Comparison of ENCODE assay signal across 14 cellular contexts in the genomic region with DNA sequence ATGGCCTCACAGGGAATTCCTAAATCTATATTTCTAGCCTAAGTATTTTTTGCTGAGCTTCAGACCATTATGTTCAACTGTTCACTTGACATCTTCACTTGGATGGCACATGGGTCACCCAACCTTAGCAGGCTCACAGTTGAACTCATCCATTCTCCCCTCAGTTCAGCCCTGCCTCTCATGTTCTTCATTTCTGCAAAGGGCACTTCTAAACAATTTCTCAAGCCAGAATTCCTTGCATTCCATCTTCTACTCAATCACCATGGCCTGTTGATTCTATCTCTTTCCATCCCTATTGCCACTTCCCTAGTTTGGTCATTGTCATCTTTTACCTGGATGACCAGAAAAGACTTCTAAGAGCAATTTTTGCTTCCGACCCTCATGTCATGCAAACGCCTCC. TPM values are rescaled to one million over a fixed set of nuclear protein-coding genes. Genes with fewer than 3 reads are reported as not detected.
DNase-seq lines count a peak whose midpoint lies in the region; ATAC-seq and TF ChIP-seq lines count a peak whose summit lies in the region.
"Had no signal": no experiment of that assay in that cellular context is flagged by ENCODE, and none has a peak within 500 bp of the region (broad histone marks: within the 10 kb centered on the region; RNA-seq: fewer than 3 reads in every experiment).

No MANE protein-coding gene starts in this region.

- no peak overlapping the region for H2AFZ ChIP-seq in smooth muscle cell (ENCODE audit: low read depth)

- H3K27ac ChIP-seq in gastroesophageal sphincter = peak overlapping the region; percentile 76 to 89 (median 88)
- H3K27ac ChIP-seq in smooth muscle cell (ENCODE audit: low read depth) = peak overlapping the region; percentile 92

- H3K27me3 Mint-ChIP-seq in T-helper 2 cell treated with Interferon-gamma antibody and Interleukin-4, amounts not matched to agents 5 μg/mL and 100 μg/mL, for 36 hours (ENCODE audit: low read depth) = no peaks in the 10 kb centered on the region
- H3K27me3 Mint-ChIP-seq: central memory CD8-positive, alpha-beta T cell; memory B cell had no signal

- H3K9ac ChIP-seq in smooth muscle cell (ENCODE audit: low read depth) = no peak overlapping the region

- H4K20me1 ChIP-seq in smooth muscle cell (ENCODE audit: low read depth) = no peaks in the 10 kb centered on the region

- H3K4me2 ChIP-seq in smooth muscle cell = peak overlapping the region; percentile 52

- DNase-seq in ELF-1 (ENCODE audit: low read depth, low spot score) (peak; percentile 19), RPMI7951 (ENCODE audit: low read depth) (peak; percentile 12), smooth muscle cell (lab: John Stamatoyannopoulos, UW; ENCODE audit: unreplicated experiment) (no peak), COLO829 (ENCODE audit: low spot score) (no peak), C1 segment of cervical spinal cord (lab: John Stamatoyannopoulos, UW) (no peak)
- no peak for DNase-seq in T-helper 2 cell treated with Interferon-gamma antibody and Interleukin-4, amounts not matched to agents 5 μg/mL and 100 μg/mL, for 36 hours (ENCODE audit: low spot score)
- no peak for DNase-seq in effector CD4-positive, alpha-beta T cell
- DNase-seq: activated T-cell treated with anti-CD3 and anti-CD28 coated beads for 4 hours, COR-L47, foreskin melanocyte, NCI-H187 had no signal

- no peaks in the 10 kb centered on the region for H3K9me3 Mint-ChIP-seq in T-helper 2 cell treated with Interferon-gamma antibody and Interleukin-4, amounts not matched to agents 5 μg/mL and 100 μg/mL, for 36 hours
- H3K9me3 Mint-ChIP-seq: central memory CD8-positive, alpha-beta T cell; memory B cell had no signal

- H3K4me1 Mint-ChIP-seq in T-helper 2 cell treated with Interferon-gamma antibody and Interleukin-4, amounts not matched to agents 5 μg/mL and 100 μg/mL, for 36 hours (ENCODE audit: low read depth) = peaks cover 9% of the 10 kb centered on the region
- H3K4me1 Mint-ChIP-seq: central memory CD8-positive, alpha-beta T cell had no signal

- 71 to 83% methylated on average over 2 of the region's 2 CpGs for WGBS in gastroesophageal sphincter (ENCODE audit: low coverage in 1 of 2), 2 donors
- WGBS in smooth muscle cell (ENCODE audit: low lambda C conversion rate) = 73% methylated on average over 2 of the region's 2 CpGs

- H3K36me3 ChIP-seq in gastroesophageal sphincter = no peaks in the 10 kb centered on the region
- no peaks in the 10 kb centered on the region for H3K36me3 ChIP-seq in smooth muscle cell (ENCODE audit: low read depth)

- no peaks in the 10 kb centered on the region for H3K79me2 ChIP-seq in smooth muscle cell (ENCODE audit: low read depth)

- no peak for TF ChIP-seq EP300 in gastroesophageal sphincter (IDR thresholded peaks at IDR 0.05)

- TF ChIP-seq POLR2A in gastroesophageal sphincter (IDR thresholded peaks at IDR 0.05) = no peak

- H3K27me3 ChIP-seq in gastroesophageal sphincter (no peaks in the 10 kb centered on the region), smooth muscle cell (ENCODE audit: low read depth) (no peaks in the 10 kb centered on the region)

- H3K36me3 Mint-ChIP-seq in T-helper 2 cell treated with Interferon-gamma antibody and Interleukin-4, amounts not matched to agents 5 μg/mL and 100 μg/mL, for 36 hours (ENCODE audit: low read depth) = no peaks in the 10 kb centered on the region
- H3K36me3 Mint-ChIP-seq: memory B cell had no signal

- no peak overlapping the region for H3K4me3 ChIP-seq in gastroesophageal sphincter
- no peak overlapping the region for H3K4me3 ChIP-seq in smooth muscle cell

- no peak for ATAC-seq in gastroesophageal sphincter

- peaks cover 21% of the 10 kb centered on the region for H3F3A ChIP-seq in smooth muscle cell (ENCODE audit: low read depth)

- H3K4me1 ChIP-seq in gastroesophageal sphincter (peaks cover 17 to 38% (median 21%) of the 10 kb centered on the region in 3 donors), smooth muscle cell (ENCODE audit: low read depth) (peaks cover 22% of the 10 kb centered on the region)

- no peak overlapping the region for H3K27ac Mint-ChIP-seq in T-helper 2 cell treated with Interferon-gamma antibody and Interleukin-4, amounts not matched to agents 5 μg/mL and 100 μg/mL, for 36 hours
- H3K27ac Mint-ChIP-seq: memory B cell had no signal

- H3K4me3 Mint-ChIP-seq in T-helper 2 cell treated with Interferon-gamma antibody and Interleukin-4, amounts not matched to agents 5 μg/mL and 100 μg/mL, for 36 hours = no peak overlapping the region
- H3K4me3 Mint-ChIP-seq: central memory CD8-positive, alpha-beta T cell; memory B cell had no signal

- TF ChIP-seq CTCF in gastroesophageal sphincter (IDR thresholded peaks at IDR 0.05) = no peak
- TF ChIP-seq CTCF in smooth muscle cell (IDR thresholded peaks at IDR 0.05; ENCODE audit: borderline replicate concordance, insufficient read depth, poor library complexity, severe bottlenecking) = no peak

- H3K9me3 ChIP-seq in gastroesophageal sphincter = no peaks in the 10 kb centered on the region
- H3K9me3 ChIP-seq in smooth muscle cell (replicated peaks; ENCODE audit: low read depth) = no peaks in the 10 kb centered on the region

RNA-seq across cellular contexts. Expression of gene RGS3, which starts 7.3 kb away (rescaled TPM):
- total RNA-seq in RPMI7951 (2014; rRNA removed; shearing (Covaris generic)) = 168 and 200 TPM in 2 replicates
- total RNA-seq in gastroesophageal sphincter (100 to 1,000 TPM in 1 of 4 donors, 10 to 100 TPM in 3; 43.9 to 122 (median 72.7) TPM), smooth muscle cell (43.8 and 58.4 TPM in 2 replicates)
- 94.5 and 108 TPM in 2 replicates for polyA plus RNA-seq in smooth muscle cell

RNA-seq across cellular contexts. Expression of gene C9orf43, which starts 45.7 kb away (rescaled TPM):
- total RNA-seq in RPMI7951 (2014; rRNA removed; shearing (Covaris generic)) = 0.12 and 0.49 TPM in 2 replicates
- total RNA-seq in gastroesophageal sphincter = 1 to 10 TPM in 2 of 4 donors, under 1 TPM in 1, not detected in 1; 0.54 to 2.5 (median 1.7) TPM
- total RNA-seq in smooth muscle cell = 2.0 TPM in 1 of 2 replicates, not detected in the other
- polyA plus RNA-seq in smooth muscle cell = not detected in 2 replicates

RNA-seq across cellular contexts. Expression of gene POLE3, which starts 45.8 kb away (rescaled TPM):
- total RNA-seq in RPMI7951 (2014; rRNA removed; shearing (Covaris generic)) = 86.3 and 87.6 TPM in 2 replicates
- total RNA-seq in gastroesophageal sphincter = 10 to 100 TPM; 32.3 to 47.1 (median 34.6) TPM
- total RNA-seq in smooth muscle cell = 33.7 and 40.8 TPM in 2 replicates
- 35.3 and 39.0 TPM in 2 replicates for polyA plus RNA-seq in smooth muscle cell

RNA-seq across cellular contexts. Expression of gene ALAD, which starts 55.2 kb away (rescaled TPM):
- 11.9 and 12.5 TPM in 2 replicates for total RNA-seq in RPMI7951 (2014; rRNA removed; shearing (Covaris generic))
- total RNA-seq in gastroesophageal sphincter (10 to 100 TPM; 17.3 to 34.2 (median 17.9) TPM), smooth muscle cell (6.2 and 7.1 TPM in 2 replicates)
- polyA plus RNA-seq in smooth muscle cell = 15.4 and 22.4 TPM in 2 replicates

Comparison
In these comparisons a context has a peak if more than half of its experiments do, and no peak if none do; other contexts are left out.
1. DNase-seq: peak in ELF-1 (single experiment) and RPMI7951 (single experiment); none in smooth muscle cell (single experiment), COLO829 (single experiment), T-helper 2 cell treated with Interferon-gamma antibody and Interleukin-4, amounts not matched to agents 5 μg/mL and 100 μg/mL, for 36 hours (single experiment), effector CD4-positive, alpha-beta T cell (single experiment) and C1 segment of cervical spinal cord (0 of 14).